10 cellular contexts compared by ENCODE assay signal in genomic region chr17:4604111-4604644, GRCh38. TPM values are rescaled to one million over a fixed set of nuclear protein-coding genes. Genes with fewer than 3 reads are reported as not detected.
DNase-seq lines count a peak whose midpoint lies in the region; ATAC-seq and TF ChIP-seq lines count a peak whose summit lies in the region.
"Had no signal": no experiment of that assay in that cellular context is flagged by ENCODE, and none has a peak within 500 bp of the region (broad histone marks: within the 10 kb centered on the region; RNA-seq: fewer than 3 reads in every experiment).

No MANE protein-coding gene starts in this region.

- H3K4me3 Mint-ChIP-seq in endodermal cell = no peak overlapping the region
- no peak overlapping the region for H3K4me3 Mint-ChIP-seq in neural progenitor cell
- no peak overlapping the region for H3K4me3 Mint-ChIP-seq in activated CD4-positive, alpha-beta T cell treated with anti-CD3 and anti-CD28 coated beads for 36 hours

- CTCF ChIA-PET in activated CD4-positive, alpha-beta T cell treated with anti-CD3 and anti-CD28 coated beads for 36 hours (lab: Charles Lee) = no interaction called here

- no peak for ATAC-seq in activated CD4-positive, alpha-beta T cell treated with anti-CD3 and anti-CD28 coated beads for 36 hours
- ATAC-seq in HG02938 (IDR thresholded peaks at IDR 0.05; ENCODE audit: unreplicated experiment) = no peak

- no peaks in the 10 kb centered on the region for H3K9me3 ChIP-seq in endodermal cell (ENCODE audit: control insufficient read depth, low read length)
- no peaks in the 10 kb centered on the region for H3K9me3 ChIP-seq in neural progenitor cell (ENCODE audit: low read depth)
- H3K9me3 ChIP-seq: HAP-1 had no signal

- H3K27me3 ChIP-seq in endodermal cell (ENCODE audit: control insufficient read depth, insufficient read depth, low read length, poor library complexity, severe bottlenecking) (no peaks in the 10 kb centered on the region), neural progenitor cell (no peaks in the 10 kb centered on the region)

- H3K4me3 ChIP-seq in endodermal cell (ENCODE audit: low read length) (no peak overlapping the region), neural progenitor cell (no peak overlapping the region)
- H3K4me3 ChIP-seq: HAP-1 had no signal

- H3K36me3 ChIP-seq in endodermal cell (ENCODE audit: control insufficient read depth, insufficient read depth, low read length) = no peaks in the 10 kb centered on the region
- no peaks in the 10 kb centered on the region for H3K36me3 ChIP-seq in neural progenitor cell
- H3K36me3 ChIP-seq: HAP-1 had no signal

- H3K27me3 Mint-ChIP-seq in endodermal cell (ENCODE audit: insufficient read depth) (peaks cover 3% of the 10 kb centered on the region), neural progenitor cell (ENCODE audit: insufficient read depth, low read depth) (peaks cover 2% of the 10 kb centered on the region)
- H3K27me3 Mint-ChIP-seq in activated CD4-positive, alpha-beta T cell treated with anti-CD3 and anti-CD28 coated beads for 36 hours = peaks cover 13% of the 10 kb centered on the region

- TF ChIP-seq CTCF in endodermal cell (conservative IDR thresholded peaks at IDR 0.05) (no peak), neural progenitor cell (IDR thresholded peaks at IDR 0.05) (no peak)

- H3K27ac ChIP-seq in endodermal cell (ENCODE audit: low read depth, low read length) (no peak overlapping the region), neural progenitor cell (no peak overlapping the region)

- H3K4me1 Mint-ChIP-seq in endodermal cell (peaks cover 30% of the 10 kb centered on the region), neural progenitor cell (peaks cover 48% of the 10 kb centered on the region)
- H3K4me1 Mint-ChIP-seq in activated CD4-positive, alpha-beta T cell treated with anti-CD3 and anti-CD28 coated beads for 36 hours = no peaks in the 10 kb centered on the region

- DNase-seq in EL (peak; percentile 25), NCI-H345 (lab: John Stamatoyannopoulos, UW) (peak; percentile 69), endodermal cell (peak; percentile 53), neural progenitor cell (ENCODE audit: low spot score) (no peak), ACHN (no peak)
- no peak for DNase-seq in activated CD4-positive, alpha-beta T cell treated with anti-CD3 and anti-CD28 coated beads for 36 hours
- no peak for DNase-seq in activated T-cell treated with anti-CD3 and anti-CD28 coated beads, Interleukin-2, amount 50 U/mL, for 48 hours

- H3K9me3 Mint-ChIP-seq in endodermal cell (no peaks in the 10 kb centered on the region), neural progenitor cell (no peaks in the 10 kb centered on the region)
- H3K9me3 Mint-ChIP-seq in activated CD4-positive, alpha-beta T cell treated with anti-CD3 and anti-CD28 coated beads for 36 hours (ENCODE audit: low read depth) = no peaks in the 10 kb centered on the region

- no peak overlapping the region for H2AFZ ChIP-seq in neural progenitor cell (replicated peaks)

- H3K36me3 Mint-ChIP-seq in endodermal cell (ENCODE audit: low read depth) (no peaks in the 10 kb centered on the region), neural progenitor cell (peaks cover 2% of the 10 kb centered on the region)
- H3K36me3 Mint-ChIP-seq in activated CD4-positive, alpha-beta T cell treated with anti-CD3 and anti-CD28 coated beads for 36 hours (ENCODE audit: low read depth) = no peaks in the 10 kb centered on the region

- no peak overlapping the region for H3K27ac Mint-ChIP-seq in endodermal cell
- peak overlapping the region; percentile 94 for H3K27ac Mint-ChIP-seq in neural progenitor cell
- no peak overlapping the region for H3K27ac Mint-ChIP-seq in activated CD4-positive, alpha-beta T cell treated with anti-CD3 and anti-CD28 coated beads for 36 hours

- no peaks in the 10 kb centered on the region for H4K20me1 ChIP-seq in neural progenitor cell (ENCODE audit: low read depth)

- H3K4me1 ChIP-seq in endodermal cell (ENCODE audit: control insufficient read depth, insufficient read depth, low read length) (peaks cover 11% of the 10 kb centered on the region), neural progenitor cell (peaks cover 33% of the 10 kb centered on the region)
- H3K4me1 ChIP-seq: HAP-1 had no signal

- intact Hi-C loops in activated CD4-positive, alpha-beta T cell treated with anti-CD3 and anti-CD28 coated beads for 36 hours (cut with DNase I, micrococcal nuclease) = no loop called here

- in situ Hi-C loops in ACHN (cut with HindIII; ENCODE audit: low pct_ligation_motif_present, low pct_unique_long_range_greater_than_20kb, low sequenced_read_pairs) = no loop called here

- POLR2A ChIA-PET in activated CD4-positive, alpha-beta T cell treated with anti-CD3 and anti-CD28 coated beads for 36 hours (lab: Charles Lee) = no interaction called here

- H3K9ac ChIP-seq in endodermal cell (ENCODE audit: extremely low read depth, low read length, poor library complexity, severe bottlenecking) (no peak overlapping the region), neural progenitor cell (no peak overlapping the region)

- H3F3A ChIP-seq in neural progenitor cell (ENCODE audit: low read depth) = peaks cover 22% of the 10 kb centered on the region

- 88 to 89% methylated on average over 16 to 17 of the region's 18 CpGs for WGBS in endodermal cell (ENCODE audit: insufficient coverage in 1 of 2, insufficient read length in 1 of 2), 2 experiments

- no peak overlapping the region for H3K4me2 ChIP-seq in neural progenitor cell

- no peaks in the 10 kb centered on the region for H3K79me2 ChIP-seq in neural progenitor cell (ENCODE audit: low read depth)

RNA-seq across cellular contexts. Expression of gene SMTNL2, which starts 19.8 kb away (rescaled TPM):
- total RNA-seq in endodermal cell = under 1 TPM; 0.51 to 0.79 TPM
- 2.5 TPM for polyA plus RNA-seq in endodermal cell (2013, experiment 1 of 2)
- 3.0 TPM for polyA plus RNA-seq in endodermal cell (2013, experiment 2 of 2)
- 3.0 and 5.2 TPM in 2 replicates for total RNA-seq in neural progenitor cell (ENCODE audit: low replicate concordance)
- total RNA-seq in activated CD4-positive, alpha-beta T cell treated with anti-CD3 and anti-CD28 coated beads for 36 hours = not detected

RNA-seq across cellular contexts. Expression of gene ALOX15, which starts 37.3 kb away (rescaled TPM):
- not detected for total RNA-seq in endodermal cell
- polyA plus RNA-seq in endodermal cell (2013, experiment 1 of 2) = 0.18 TPM
- not detected for polyA plus RNA-seq in endodermal cell (2013, experiment 2 of 2)
- 0.12 TPM in 1 of 2 replicates, not detected in the other for total RNA-seq in neural progenitor cell (ENCODE audit: low replicate concordance)
- not detected for total RNA-seq in activated CD4-positive, alpha-beta T cell treated with anti-CD3 and anti-CD28 coated beads for 36 hours

RNA-seq across cellular contexts. Expression of gene GGT6, which starts 43.8 kb away (rescaled TPM):
- not detected for total RNA-seq in endodermal cell
- not detected for polyA plus RNA-seq in endodermal cell (2013, experiment 1 of 2)
- not detected for polyA plus RNA-seq in endodermal cell (2013, experiment 2 of 2)
- total RNA-seq in neural progenitor cell (ENCODE audit: low replicate concordance) = not detected in 2 replicates
- total RNA-seq in activated CD4-positive, alpha-beta T cell treated with anti-CD3 and anti-CD28 coated beads for 36 hours = not detected
- total RNA-seq: NCI-H460 had no signal

RNA-seq across cellular contexts. Expression of gene MYBBP1A, which starts 49.0 kb away (rescaled TPM):
- total RNA-seq in endodermal cell = 10 to 100 TPM; 55.6 to 70.9 TPM
- 31.3 TPM for polyA plus RNA-seq in endodermal cell (2013, experiment 1 of 2)
- polyA plus RNA-seq in endodermal cell (2013, experiment 2 of 2) = 24.9 TPM
- total RNA-seq in neural progenitor cell (ENCODE audit: low replicate concordance) = 17.4 and 44.6 TPM in 2 replicates
- 100 to 1,000 TPM in 1 of 2 experiments, 10 to 100 TPM in 1; 97.7 to 144 TPM for total RNA-seq in activated CD4-positive, alpha-beta T cell treated with anti-CD3 and anti-CD28 coated beads for 36 hours

Comparison
In these comparisons a context has a peak if more than half of its experiments do, and no peak if none do; other contexts are left out.
1. DNase-seq: peak in EL (single experiment), NCI-H345 (single experiment) and endodermal cell (single experiment); none in neural progenitor cell (single experiment), ACHN (single experiment), activated CD4-positive, alpha-beta T cell treated with anti-CD3 and anti-CD28 coated beads for 36 hours (single experiment) and activated T-cell treated with anti-CD3 and anti-CD28 coated beads, Interleukin-2, amount 50 U/mL, for 48 hours (0 of 2).